ENCODE assay signal across 15 cellular contexts in the genomic region with DNA sequence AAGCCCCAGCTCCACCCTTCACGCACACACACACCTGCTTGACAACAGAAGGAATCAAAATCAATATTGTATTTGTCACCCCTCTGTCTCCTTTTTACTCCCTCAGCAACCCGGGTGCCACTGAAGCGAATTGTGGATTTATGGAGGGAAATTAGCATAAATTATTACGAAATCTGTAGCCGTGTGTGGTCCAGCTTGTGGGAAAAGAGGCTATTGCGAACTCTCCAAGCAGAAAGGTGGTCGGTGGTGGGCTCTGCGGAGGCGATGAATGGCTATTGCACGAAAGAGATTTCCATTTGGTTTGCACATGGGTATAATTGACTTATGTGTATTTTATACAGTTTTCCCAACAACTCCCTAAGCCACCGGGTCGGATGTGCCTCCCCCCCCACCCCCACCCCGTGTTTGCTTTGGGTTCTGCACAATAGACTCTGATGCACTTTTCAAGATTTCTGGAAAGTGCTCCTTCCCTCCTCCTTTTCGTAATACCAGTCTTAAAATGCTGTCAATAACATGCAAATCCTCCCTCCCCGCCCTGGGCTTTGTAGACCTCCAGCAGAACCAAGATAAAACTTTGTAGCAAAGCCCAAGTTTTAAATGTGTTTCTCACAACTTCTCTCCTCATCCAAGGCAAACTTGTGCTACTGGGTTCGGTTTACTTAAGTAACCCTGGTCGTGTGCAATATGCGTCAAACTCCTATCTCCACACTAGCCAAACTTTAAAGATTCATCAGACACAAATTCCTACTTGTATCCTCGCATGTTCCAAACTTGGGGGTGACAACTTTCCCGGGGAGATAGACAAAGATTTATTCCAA. TPM values are rescaled to one million over a fixed set of nuclear protein-coding genes. Genes with fewer than 3 reads are reported as not detected.
A peak's percentile ranks its signal among the peaks of the same experiment; 100 is the strongest.
DNase-seq lines count a peak whose midpoint lies in the region; ATAC-seq, FAIRE-seq and TF ChIP-seq lines count a peak whose summit lies in the region.
"Had no signal": no experiment of that assay in that cellular context is flagged by ENCODE, and none has a peak within 500 bp of the region (broad histone marks: within the 10 kb centered on the region; RNA-seq: fewer than 3 reads in every experiment).

No MANE protein-coding gene starts in this region.

- H3K9ac ChIP-seq in HepG2 (ENCODE audit: insufficient read depth, low read depth, low read length) (no peak overlapping the region), iPS-15b (ENCODE audit: low read depth, low read length) (no peak overlapping the region)
- H3K9ac ChIP-seq: BLaER1 treated with 17β-estradiol and CSF1 and Interleukin-3, amounts not matched to agents 10 nM and 100 nM had no signal

- H3K4me3 ChIP-seq in HepG2 (replicated peaks in 1 of 3; ENCODE audit: insufficient read depth in 1 of 3, low read depth in 2 of 3, low read length in 3 of 3) (no peak overlapping the region), right lobe of liver (no peak overlapping the region), iPS-15b (ENCODE audit: low read depth, low read length) (peak overlapping the region; percentile 75)
- H3K4me3 ChIP-seq: cardiac muscle cell, prostate gland, thoracic aorta had no signal

- H3K9me3 ChIP-seq in HepG2 (ENCODE audit: low read length) (no peaks in the 10 kb centered on the region), right lobe of liver (no peaks in the 10 kb centered on the region), iPS-15b (ENCODE audit: control insufficient read depth, insufficient read depth, low read length) (no peaks in the 10 kb centered on the region)
- H3K9me3 ChIP-seq: prostate gland, thoracic aorta had no signal

- in situ Hi-C loops in HepG2 (cut with HindIII; ENCODE audit: extremely low pct_ligation_motif_present, low pct_unique_long_range_greater_than_20kb) = no loop called here

- TF ChIP-seq POLR2A in HepG2 (IDR thresholded peaks at IDR 0.05; ENCODE audit: insufficient read depth in 1 of 2, low read depth in 2 of 2, low read length in 2 of 2) (no peak), right lobe of liver (IDR thresholded peaks at IDR 0.05) (no peak)

- no peak overlapping the region for H3K4me2 ChIP-seq in HepG2 (ENCODE audit: low read depth, low read length)
- H3K4me2 ChIP-seq: BLaER1 treated with 17β-estradiol and CSF1 and Interleukin-3, amounts not matched to agents 10 nM and 100 nM had no signal

- H3K36me3 ChIP-seq in HepG2 (replicated peaks in 1 of 2; ENCODE audit: control insufficient read depth in 1 of 2, insufficient read depth in 2 of 2, low read length in 2 of 2) (no peaks in the 10 kb centered on the region), right lobe of liver (no peaks in the 10 kb centered on the region), iPS-15b (ENCODE audit: control insufficient read depth, insufficient read depth, low read length) (no peaks in the 10 kb centered on the region)
- H3K36me3 ChIP-seq: BLaER1 treated with 17β-estradiol and CSF1 and Interleukin-3, amounts not matched to agents 10 nM and 100 nM; cardiac muscle cell; prostate gland; thoracic aorta had no signal

- FAIRE-seq in HepG2 (lab: Jason Lieb, UNC) = no peak
- FAIRE-seq: TTC549 had no signal

- peaks cover 16 to 97% of the 10 kb centered on the region in 2 experiments for H3K27me3 ChIP-seq in HepG2 (ENCODE audit: control insufficient read depth in 1 of 2, insufficient read depth in 2 of 2, low read length in 2 of 2)
- peaks cover 39 to 79% of the 10 kb centered on the region in 2 donors for H3K27me3 ChIP-seq in right lobe of liver
- H3K27me3 ChIP-seq in iPS-15b (ENCODE audit: control insufficient read depth, insufficient read depth, low read length) = peaks cover 77% of the 10 kb centered on the region

- H3K79me2 ChIP-seq in HepG2 (ENCODE audit: insufficient read depth, low read length) = no peaks in the 10 kb centered on the region

- no peak for ATAC-seq in HepG2
- no peak for ATAC-seq in right lobe of liver
- no peak for ATAC-seq in left cardiac atrium

- no peak for TF ChIP-seq CTCF in HepG2 (CRISPR knock-in tag; IDR thresholded peaks at IDR 0.05)
- TF ChIP-seq CTCF in right lobe of liver (IDR thresholded peaks at IDR 0.05) = no peak

- no peak for TF ChIP-seq RAD21 in HepG2 (CRISPR knock-in tag; IDR thresholded peaks at IDR 0.05)

- peaks cover 4% of the 10 kb centered on the region for H3K36me3 Mint-ChIP-seq in IgD-negative memory B cell

- peaks cover 11% of the 10 kb centered on the region for H3K4me1 ChIP-seq in HepG2 (ENCODE audit: insufficient read depth, low read length)
- H3K4me1 ChIP-seq in right lobe of liver = peaks cover 0 to 26% (median 3%) of the 10 kb centered on the region in 4 donors
- peaks cover 19% of the 10 kb centered on the region for H3K4me1 ChIP-seq in iPS-15b (ENCODE audit: control insufficient read depth, insufficient read depth, low read length)

- WGBS in HepG2 (ENCODE audit: low lambda C conversion rate) = 26% methylated on average over 20 of the region's 20 CpGs
- 6% methylated on average over 20 of the region's 20 CpGs for WGBS in right lobe of liver (ENCODE audit: insufficient coverage, low coverage, low lambda C conversion rate, missing lambda C conversion rate)

- H3K4me1 Mint-ChIP-seq in IgD-negative memory B cell = peaks cover 6 to 16% (median 15%) of the 10 kb centered on the region in 3 donors

- H3K27me3 Mint-ChIP-seq in IgD-negative memory B cell = peaks cover 87% of the 10 kb centered on the region

- H3K27ac ChIP-seq in HepG2 (ENCODE audit: extremely low read length, insufficient read depth, low read length) = no peak overlapping the region
- H3K27ac ChIP-seq in right lobe of liver = no peak overlapping the region
- H3K27ac ChIP-seq: BLaER1 treated with 17β-estradiol and CSF1 and Interleukin-3, amounts not matched to agents 10 nM and 100 nM; cardiac muscle cell; prostate gland; thoracic aorta had no signal

- peak overlapping the region in 3 of 4 donors; percentile 1 to 79 (median 22) for H3K4me3 Mint-ChIP-seq in IgD-negative memory B cell
- H3K4me3 Mint-ChIP-seq: activated naive CD4-positive, alpha-beta T cell treated with anti-CD3 and anti-CD28 coated beads for 36 hours had no signal

- CTCF ChIA-PET in HepG2 (lab: Yijun Ruan, JAX; ENCODE audit: low intra/inter-chr PET ratio, low total read pairs) = no interaction called here

- no TSS peak for BruUV-seq in HepG2 (replicated peaks; lab: Mats Ljungman, UMichigan)

- DNase-seq in HepG2 (ENCODE audit: low spot score) (no peak), right lobe of liver (no peak), left cardiac atrium (no peak), NCI-H187 (lab: John Stamatoyannopoulos, UW) (no peak), NCI-H1694 treated with DMSO at 0.1 percent for 48 hours (lab: John Stamatoyannopoulos, UW) (no peak)
- DNase-seq: activated naive CD4-positive, alpha-beta T cell treated with anti-CD3 and anti-CD28 coated beads for 36 hours; effector memory CD4-positive, alpha-beta T cell; immature natural killer cell had no signal

- peak overlapping the region; percentile 68 to 94 (median 84) for H3K27ac Mint-ChIP-seq in IgD-negative memory B cell

- TF ChIP-seq EP300 in HepG2 (IDR thresholded peaks at IDR 0.05; ENCODE audit: low read depth in 2 of 2, low read length in 2 of 2) (no peak), HepG2 (CRISPR knock-in tag; IDR thresholded peaks at IDR 0.05; ENCODE audit: borderline replicate concordance) (no peak)

- no peak overlapping the region for H2AFZ ChIP-seq in HepG2 (ENCODE audit: low read length)

- no peaks in the 10 kb centered on the region for H4K20me1 ChIP-seq in HepG2 (ENCODE audit: insufficient read depth, low read length)

- intact Hi-C loops in HepG2 (cut with micrococcal nuclease; ENCODE audit: unreplicated experiment) = no loop called here
- intact Hi-C loops in right lobe of liver (cut with DNase I) = no loop called here
- intact Hi-C loops in left cardiac atrium (cut with DNase I) = no loop called here

- POLR2A ChIA-PET in HepG2 (lab: Yijun Ruan, JAX) = no interaction called here

- peaks cover 7 to 20% (median 9%) of the 10 kb centered on the region in 3 donors for H3K9me3 Mint-ChIP-seq in IgD-negative memory B cell
- H3K9me3 Mint-ChIP-seq: activated naive CD4-positive, alpha-beta T cell treated with anti-CD3 and anti-CD28 coated beads for 36 hours had no signal

TF ChIP-seq in HepG2, 621 proteins besides CTCF, POLR2A, EP300 and RAD21:
- TF ChIP-seq HHEX (CRISPR knock-in tag; IDR thresholded peaks at IDR 0.05) = no peak
- 0 out of 2 replicates have a peak, but pooled peaks have one; percentile 14 for TF ChIP-seq CEBPB (IDR thresholded peaks at IDR 0.05; ENCODE audit: borderline replicate concordance, low read depth, low read length)

RNA-seq across cellular contexts. Expression of a gene that starts 3.1 kb away (rescaled TPM):
- total RNA-seq in HepG2 (2016; rRNA removed; fragmentation: Illumina TruSeq; extraction: Trizol) (not detected in 2 replicates), right lobe of liver (not detected), left cardiac atrium (not detected)
- not detected in 2 replicates for total RNA-seq in HepG2 (2016; cell fraction: cytosol; rRNA removed; fragmentation: Illumina TruSeq; extraction: Trizol; ENCODE audit: low read depth)
- total RNA-seq in HepG2 (2016; cell fraction: insoluble cytoplasmic fraction; rRNA removed; fragmentation: Illumina TruSeq; extraction: Trizol) = not detected in 2 replicates
- not detected in 2 replicates for total RNA-seq in HepG2 (2016; cell fraction: membrane; rRNA removed; fragmentation: Illumina TruSeq; extraction: Trizol)
- not detected in 2 replicates for total RNA-seq in HepG2 (2016; cell fraction: nucleus; rRNA removed; fragmentation: Illumina TruSeq; extraction: Trizol)
- polyA plus RNA-seq in HepG2 (2011; rRNA removed) (not detected in 2 replicates), IgD-negative memory B cell (not detected)
- polyA plus RNA-seq in HepG2 (2011; cell fraction: cytosol; rRNA removed) = not detected in 2 replicates
- polyA plus RNA-seq in HepG2 (2011; cell fraction: nucleus; rRNA removed) = not detected in 2 replicates
- not detected in 2 replicates for polyA plus RNA-seq in HepG2 (2012)
- not detected in 2 replicates for polyA plus RNA-seq in HepG2 (2016; cell fraction: cytosol; fragmentation: Illumina TruSeq; extraction: Trizol; ENCODE audit: low read depth)
- polyA plus RNA-seq in HepG2 (2016; cell fraction: insoluble cytoplasmic fraction; fragmentation: Illumina TruSeq; extraction: Trizol; ENCODE audit: low read depth) = not detected in 2 replicates
- not detected in 2 replicates for polyA plus RNA-seq in HepG2 (2016; cell fraction: membrane; fragmentation: Illumina TruSeq; extraction: Trizol; ENCODE audit: low read depth)
- polyA plus RNA-seq in HepG2 (2016; cell fraction: nucleus; fragmentation: Illumina TruSeq; extraction: Trizol; ENCODE audit: insufficient read depth, low read depth) = not detected in 2 replicates
- polyA minus RNA-seq in HepG2 (2011; rRNA and poly(A)+ RNA removed; ENCODE audit: low replicate concordance) = not detected in 2 replicates
- not detected in 2 replicates for polyA minus RNA-seq in HepG2 (2011; cell fraction: cytosol; rRNA and poly(A)+ RNA removed)
- polyA minus RNA-seq in HepG2 (2011; cell fraction: nucleus; rRNA and poly(A)+ RNA removed) = not detected in 2 replicates
- total RNA-seq: activated naive CD4-positive, alpha-beta T cell treated with anti-CD3 and anti-CD28 coated beads for 36 hours; cardiac muscle cell; prostate gland; thoracic aorta had no signal
- polyA plus RNA-seq: cardiac muscle cell had no signal
